Comparison of ENCODE assay signal across 8 cellular contexts in genomic region chr7:142880886-142881505, GRCh38. TPM values are rescaled to one million over a fixed set of nuclear protein-coding genes. Genes with fewer than 3 reads are reported as not detected.
A peak's percentile ranks its signal among the peaks of the same experiment; 100 is the strongest.
DNase-seq lines count a peak whose midpoint lies in the region; ATAC-seq, FAIRE-seq and TF ChIP-seq lines count a peak whose summit lies in the region.

No MANE protein-coding gene starts in this region.

- H3K9me3 ChIP-seq in SJSA1 (replicated peaks) (no peaks in the 10 kb centered on the region), GM12878 (replicated peaks; ENCODE audit: control insufficient read depth, insufficient read depth, low read length) (no peaks in the 10 kb centered on the region), lower lobe of right lung (no peaks in the 10 kb centered on the region)

- H3K27ac ChIP-seq in 22Rv1 (no peak overlapping the region), SJSA1 (no peak overlapping the region), GM12878 (ENCODE audit: control insufficient read depth, insufficient read depth) (no peak overlapping the region), lower lobe of right lung (no peak overlapping the region)

- TF ChIP-seq POLR2A in GM12878 (IDR thresholded peaks at IDR 0.05; ENCODE audit: low read depth, low read length): no peak

- no peaks in the 10 kb centered on the region for H4K20me1 ChIP-seq in GM12878 (ENCODE audit: control insufficient read depth, insufficient read depth)

- no peaks in the 10 kb centered on the region for H3K79me2 ChIP-seq in GM12878 (ENCODE audit: control insufficient read depth, insufficient read depth, low read length)

- in situ Hi-C loops in GM13976 (cut with MboI; ENCODE audit: low sequenced_read_pairs, unreplicated experiment): no loop called here
- in situ Hi-C loops in GM12878 (cut with MboI): no loop called here

- no peaks in the 10 kb centered on the region for H3K36me3 ChIP-seq in SJSA1
- no peaks in the 10 kb centered on the region for H3K36me3 ChIP-seq in GM12878 (ENCODE audit: control insufficient read depth in 2 of 2, insufficient read depth in 2 of 2, low read length in 1 of 2)
- H3K36me3 ChIP-seq in lower lobe of right lung: no peaks in the 10 kb centered on the region

- no peak overlapping the region for H3K4me3 Mint-ChIP-seq in type B pancreatic cell

- H3K4me2 ChIP-seq in GM12878 (ENCODE audit: control insufficient read depth, insufficient read depth): no peak overlapping the region

- ATAC-seq in HG03045 (IDR thresholded peaks at IDR 0.05; ENCODE audit: unreplicated experiment) (peak; percentile 63), GM12878 (peak; percentile 87), lower lobe of right lung (peak; percentile 40 to 43)

- H3K27me3 Mint-ChIP-seq in type B pancreatic cell: peaks cover 14% of the 10 kb centered on the region

- H3K27me3 ChIP-seq in SJSA1 (replicated peaks) (peaks cover 15% of the 10 kb centered on the region), GM12878 (replicated peaks in 1 of 2; ENCODE audit: control insufficient read depth in 2 of 2, insufficient read depth in 2 of 2, low read length in 1 of 2) (0 out of 4 replicates have a peak, but pooled peaks cover 0 to 2% of the 10 kb centered on the region in 2 experiments), lower lobe of right lung (ENCODE audit: low read depth) (peaks cover 12% of the 10 kb centered on the region)

- intact Hi-C loops in GM12878 (cut with micrococcal nuclease; ENCODE audit: unreplicated experiment) (loop anchor here (2.0 kb wide), 2 partner anchors 122 to 334 kb away; no protein-coding TSS in a partner anchor), lower lobe of right lung (cut with DNase I) (no loop called here)

- no peaks in the 10 kb centered on the region for H3K9me3 Mint-ChIP-seq in type B pancreatic cell

- no peak for TF ChIP-seq EP300 in GM12878 (IDR thresholded peaks at IDR 0.05; ENCODE audit: borderline replicate concordance in 1 of 2, control insufficient read depth in 1 of 2, low read depth in 2 of 2, low read length in 2 of 2)

- TF ChIP-seq CTCF in 22Rv1 (IDR thresholded peaks at IDR 0.05): peak; percentile 93
- peak; percentile 77 for TF ChIP-seq CTCF in GM13976 (IDR thresholded peaks at IDR 0.05; ENCODE audit: borderline replicate concordance, control extremely low read depth, extremely low read depth, insufficient read depth, missing control alignments)
- peak; percentile 77 to 94 (median 89) for TF ChIP-seq CTCF in GM12878 (IDR thresholded peaks at IDR 0.05 in 2 of 3, conservative IDR thresholded peaks at IDR 0.05 in 1 of 3; ENCODE audit: control insufficient read depth in 2 of 3, extremely low read depth in 1 of 3, insufficient read depth in 1 of 3, low read depth in 3 of 3, low read length in 3 of 3)
- TF ChIP-seq CTCF in lower lobe of right lung (IDR thresholded peaks at IDR 0.05): peak; percentile 78
- TF ChIP-seq CTCF in type B pancreatic cell (conservative IDR thresholded peaks at IDR 0.05): peak; percentile 74

- no peak overlapping the region for H2AFZ ChIP-seq in GM12878 (ENCODE audit: control insufficient read depth, low read depth, low read length)

- peak; percentile 55 for TF ChIP-seq RAD21 in GM12878 (IDR thresholded peaks at IDR 0.05; ENCODE audit: insufficient read depth, low read depth, low read length)

- DNase-seq in GM13976 (ENCODE audit: low spot score): peak; percentile 73
- DNase-seq in SJSA1 (ENCODE audit: low read depth in 1 of 2, low spot score in 2 of 2): peak; percentile 20 to 43
- no peak for DNase-seq in GM12878 (ENCODE audit: low read depth, low spot score)
- no peak for DNase-seq in lower lobe of right lung
- no peak for DNase-seq in type B pancreatic cell (ENCODE audit: extremely low spot score, unreplicated experiment)
- no peak for DNase-seq in HTR-8/SVneo (ENCODE audit: insufficient read length, low spot score)

- POLR2A ChIA-PET in GM12878 (lab: Charles Lee): interaction anchor here (0.6 kb wide), 1 partner anchor 534 kb away, joined by 4 read pairs; no protein-coding TSS in a partner anchor

- peaks cover 2% of the 10 kb centered on the region for H3K4me1 Mint-ChIP-seq in type B pancreatic cell (ENCODE audit: unreplicated experiment)

- CTCF ChIA-PET in GM12878 (lab: Yijun Ruan, JAX): interaction anchor here (0.8 to 7.1 kb wide), 25 partner anchors 8 to 334 kb away, joined by 3 to 123 read pairs (median 3); partner anchors contain the start of genes EPHB6 and TRPV5

- H3K27ac Mint-ChIP-seq in type B pancreatic cell: no peak overlapping the region

- SMC1A ChIA-PET in GM12878 (lab: Charles Lee; ENCODE audit: uncharacterized antibody, unreplicated experiment): interaction anchor here (0.6 to 4.6 kb wide), 9 partner anchors 45 to 334 kb away, joined by 3 to 39 read pairs (median 3); no protein-coding TSS in a partner anchor

- H3K4me1 ChIP-seq in SJSA1 (replicated peaks) (no peaks in the 10 kb centered on the region), GM12878 (ENCODE audit: control insufficient read depth, insufficient read depth, low read length) (no peaks in the 10 kb centered on the region), lower lobe of right lung (no peaks in the 10 kb centered on the region)

- H3K36me3 Mint-ChIP-seq in type B pancreatic cell: no peaks in the 10 kb centered on the region

- H3K4me3 ChIP-seq in SJSA1 (no peak overlapping the region), GM12878 (no peak overlapping the region), lower lobe of right lung (no peak overlapping the region)

- no peak overlapping the region for H3K9ac ChIP-seq in GM12878 (ENCODE audit: control insufficient read depth, insufficient read depth, low read length)

- WGBS in GM12878 (ENCODE audit: insufficient coverage, insufficient replicate concordance, low lambda C conversion rate, missing lambda C conversion rate): 6% methylated on average over 8 of the region's 8 CpGs

- RAD21 ChIA-PET in GM12878 (lab: Charles Lee; ENCODE audit: unreplicated experiment): interaction anchor here (0.7 to 1.7 kb wide), 6 partner anchors 27 to 334 kb away, joined by 3 to 6 read pairs (median 4); no protein-coding TSS in a partner anchor

- no TSS peak for BruUV-seq in GM12878 (replicated peaks; lab: Mats Ljungman, UMichigan)

- FAIRE-seq in GM12878 (lab: Jason Lieb, UNC) (peak; percentile 75), HTR-8/SVneo (lab: Jason Lieb, UNC) (no peak)

RNA-seq across cellular contexts. Expression of gene TRPV6, which starts 4.5 kb away (rescaled TPM):
- under 0.01 TPM in 1 of 2 replicates, not detected in the other for total RNA-seq in SJSA1 (2014; rRNA removed; shearing (Covaris generic))
- total RNA-seq in GM12878 (2013; cell fraction: nucleolus; rRNA removed): 0.05 and 0.33 TPM in 2 replicates
- total RNA-seq in GM12878 (2014; rRNA removed) (not detected in 2 replicates), GM12878 (2014; rRNA removed; fragmentation: Illumina TruSeq; extraction: Trizol) (not detected in 2 replicates), GM12878 (2021) (not detected in 2 replicates), lower lobe of right lung (0.21 TPM), type B pancreatic cell (ENCODE audit: low replicate concordance) (5.4 and 8.1 TPM in 2 replicates)
- polyA plus RNA-seq in GM12878 (2011; ENCODE audit: low read depth): not detected
- polyA plus RNA-seq in GM12878 (2011; rRNA removed) (not detected in 2 replicates), GM12878 (2014; fragmentation: Illumina TruSeq; extraction: Trizol) (not detected in 2 replicates), GM12878 (2014; fragmentation: Nextera tagmentation; extraction: Ambion mirVana) (not detected), GM12878 (2014; rRNA removed) (not detected in 2 replicates), GM12878 (2016; fragmentation: Nextera tagmentation; extraction: Ambion mirVana) (not detected)
- polyA plus RNA-seq in GM12878 (2011; cell fraction: cytosol; rRNA removed): not detected in 2 replicates
- 0.09 and 0.21 TPM in 2 replicates for polyA plus RNA-seq in GM12878 (2011; cell fraction: nucleus; rRNA removed)
- not detected in 2 replicates for polyA plus RNA-seq in GM12878 (2012)
- not detected in 2 replicates for polyA minus RNA-seq in GM12878 (2011; rRNA and poly(A)+ RNA removed)
- polyA minus RNA-seq in GM12878 (2011; cell fraction: cytosol; rRNA and poly(A)+ RNA removed): not detected in 2 replicates
- not detected in 2 replicates for polyA minus RNA-seq in GM12878 (2011; cell fraction: nucleus; rRNA and poly(A)+ RNA removed)

RNA-seq across cellular contexts. Expression of gene EPHB6, which starts 26.1 kb away (rescaled TPM):
- total RNA-seq in SJSA1 (2014; rRNA removed; shearing (Covaris generic)): 0.82 TPM in 1 of 2 replicates, not detected in the other
- total RNA-seq in GM12878 (2013; cell fraction: nucleolus; rRNA removed): 0.69 and 1.5 TPM in 2 replicates
- total RNA-seq in GM12878 (2014; rRNA removed) (0.34 TPM in 1 of 2 replicates, not detected in the other), GM12878 (2014; rRNA removed; fragmentation: Illumina TruSeq; extraction: Trizol) (0.22 TPM in 1 of 2 replicates, not detected in the other), GM12878 (2021) (0.41 and 0.93 TPM in 2 replicates), lower lobe of right lung (12.2 TPM), type B pancreatic cell (ENCODE audit: low replicate concordance) (8.4 and 8.8 TPM in 2 replicates)
- polyA plus RNA-seq in GM12878 (2011; ENCODE audit: low read depth): not detected
- polyA plus RNA-seq in GM12878 (2011; rRNA removed) (0.49 and 1.3 TPM in 2 replicates), GM12878 (2014; fragmentation: Illumina TruSeq; extraction: Trizol) (0.06 TPM in 1 of 2 replicates, not detected in the other), GM12878 (2014; fragmentation: Nextera tagmentation; extraction: Ambion mirVana) (under 1 TPM in 1 of 2 experiments, not detected in 1; 0.11 TPM), GM12878 (2014; rRNA removed) (0.68 and 0.88 TPM in 2 replicates), GM12878 (2016; fragmentation: Nextera tagmentation; extraction: Ambion mirVana) (under 1 TPM in 1 of 2 experiments, not detected in 1; 0.47 TPM)
- polyA plus RNA-seq in GM12878 (2011; cell fraction: cytosol; rRNA removed): 1.5 and 2.3 TPM in 2 replicates
- 9.0 and 10.4 TPM in 2 replicates for polyA plus RNA-seq in GM12878 (2011; cell fraction: nucleus; rRNA removed)
- 0.18 TPM in 2 replicates for polyA plus RNA-seq in GM12878 (2012)
- 0.95 and 2.0 TPM in 2 replicates for polyA minus RNA-seq in GM12878 (2011; rRNA and poly(A)+ RNA removed)
- 2.9 and 3.8 TPM in 2 replicates for polyA minus RNA-seq in GM12878 (2011; cell fraction: cytosol; rRNA and poly(A)+ RNA removed)
- 1.3 and 2.5 TPM in 2 replicates for polyA minus RNA-seq in GM12878 (2011; cell fraction: nucleus; rRNA and poly(A)+ RNA removed)

RNA-seq across cellular contexts. Expression of gene TRPV5, which starts 52.5 kb away (rescaled TPM):
- total RNA-seq in SJSA1 (2014; rRNA removed; shearing (Covaris generic)): not detected in 2 replicates
- 0.47 and 0.50 TPM in 2 replicates for total RNA-seq in GM12878 (2013; cell fraction: nucleolus; rRNA removed)
- not detected in 2 replicates for total RNA-seq in GM12878 (2014; rRNA removed)
- total RNA-seq in GM12878 (2014; rRNA removed; fragmentation: Illumina TruSeq; extraction: Trizol): not detected in 2 replicates
- total RNA-seq in GM12878 (2021): not detected in 2 replicates
- polyA plus RNA-seq in GM12878 (2011; ENCODE audit: low read depth): not detected
- not detected in 2 replicates for polyA plus RNA-seq in GM12878 (2011; rRNA removed)
- polyA plus RNA-seq in GM12878 (2011; cell fraction: cytosol; rRNA removed): not detected in 2 replicates
- polyA plus RNA-seq in GM12878 (2011; cell fraction: nucleus; rRNA removed): not detected in 2 replicates
- not detected in 2 replicates for polyA plus RNA-seq in GM12878 (2012)
- polyA plus RNA-seq in GM12878 (2014; fragmentation: Illumina TruSeq; extraction: Trizol): not detected in 2 replicates
- polyA plus RNA-seq in GM12878 (2014; fragmentation: Nextera tagmentation; extraction: Ambion mirVana): not detected
- not detected in 2 replicates for polyA plus RNA-seq in GM12878 (2014; rRNA removed)
- polyA plus RNA-seq in GM12878 (2016; fragmentation: Nextera tagmentation; extraction: Ambion mirVana): not detected
- 0.37 TPM in 1 of 2 replicates, not detected in the other for polyA minus RNA-seq in GM12878 (2011; rRNA and poly(A)+ RNA removed)
- polyA minus RNA-seq in GM12878 (2011; cell fraction: cytosol; rRNA and poly(A)+ RNA removed): not detected in 2 replicates
- 0.12 TPM in 1 of 2 replicates, not detected in the other for polyA minus RNA-seq in GM12878 (2011; cell fraction: nucleus; rRNA and poly(A)+ RNA removed)
- not detected for total RNA-seq in lower lobe of right lung
- not detected in 2 replicates for total RNA-seq in type B pancreatic cell (ENCODE audit: low replicate concordance)

RNA-seq across cellular contexts. Expression of gene LLCFC1, which starts 58.3 kb away (rescaled TPM):
- not detected in 2 replicates for total RNA-seq in SJSA1 (2014; rRNA removed; shearing (Covaris generic))
- not detected in 2 replicates for total RNA-seq in GM12878 (2013; cell fraction: nucleolus; rRNA removed)
- total RNA-seq in GM12878 (2014; rRNA removed): not detected in 2 replicates
- total RNA-seq in GM12878 (2014; rRNA removed; fragmentation: Illumina TruSeq; extraction: Trizol): not detected in 2 replicates
- not detected in 2 replicates for total RNA-seq in GM12878 (2021)
- not detected for polyA plus RNA-seq in GM12878 (2011; ENCODE audit: low read depth)
- polyA plus RNA-seq in GM12878 (2011; rRNA removed): not detected in 2 replicates
- not detected in 2 replicates for polyA plus RNA-seq in GM12878 (2011; cell fraction: cytosol; rRNA removed)
- polyA plus RNA-seq in GM12878 (2011; cell fraction: nucleus; rRNA removed): not detected in 2 replicates
- not detected in 2 replicates for polyA plus RNA-seq in GM12878 (2012)
- not detected in 2 replicates for polyA plus RNA-seq in GM12878 (2014; fragmentation: Illumina TruSeq; extraction: Trizol)
- not detected for polyA plus RNA-seq in GM12878 (2014; fragmentation: Nextera tagmentation; extraction: Ambion mirVana)
- polyA plus RNA-seq in GM12878 (2014; rRNA removed): not detected in 2 replicates
- polyA plus RNA-seq in GM12878 (2016; fragmentation: Nextera tagmentation; extraction: Ambion mirVana): not detected
- not detected in 2 replicates for polyA minus RNA-seq in GM12878 (2011; rRNA and poly(A)+ RNA removed)
- polyA minus RNA-seq in GM12878 (2011; cell fraction: cytosol; rRNA and poly(A)+ RNA removed): not detected in 2 replicates
- not detected in 2 replicates for polyA minus RNA-seq in GM12878 (2011; cell fraction: nucleus; rRNA and poly(A)+ RNA removed)
- total RNA-seq in lower lobe of right lung: not detected
- not detected in 2 replicates for total RNA-seq in type B pancreatic cell (ENCODE audit: low replicate concordance)

Comparison
In these comparisons a context has a peak if more than half of its experiments do, and no peak if none do; other contexts are left out.
1. DNase-seq: peak in GM13976 (single experiment) and SJSA1 (2 of 2); none in GM12878 (single experiment), lower lobe of right lung (single experiment), type B pancreatic cell (single experiment) and HTR-8/SVneo (single experiment).
2. Peak in every context shown above with its lines, with median percentiles within 50 percentile points of each other: CTCF ChIP-seq and ATAC-seq.